Comparison of ENCODE assay signal across 1 cellular context in genomic region chr14:65321370-65321875, GRCh38.
TF ChIP-seq lines count a peak whose summit lies in the region.

No MANE protein-coding gene starts in this region.

TF ChIP-seq in HCT116, 20 proteins besides CTCF, POLR2A, EP300 and RAD21 (continued from another document):
- no peak for TF ChIP-seq EGR1 (IDR thresholded peaks at IDR 0.05; ENCODE audit: low read depth)
- no peak for TF ChIP-seq ZNF274 (IDR thresholded peaks at IDR 0.05; ENCODE audit: low read depth, low read length)
- no peak for TF ChIP-seq SRF (IDR thresholded peaks at IDR 0.05; ENCODE audit: low read depth)
- no peak for TF ChIP-seq MAX (IDR thresholded peaks at IDR 0.05)
- no peak for TF ChIP-seq YY1 (IDR thresholded peaks at IDR 0.05; ENCODE audit: extremely low read depth, insufficient replicate concordance, low read depth, low read length)
TF ChIP-seq in HCT116: peak in this region for 0.
